In the genomic region with DNA sequence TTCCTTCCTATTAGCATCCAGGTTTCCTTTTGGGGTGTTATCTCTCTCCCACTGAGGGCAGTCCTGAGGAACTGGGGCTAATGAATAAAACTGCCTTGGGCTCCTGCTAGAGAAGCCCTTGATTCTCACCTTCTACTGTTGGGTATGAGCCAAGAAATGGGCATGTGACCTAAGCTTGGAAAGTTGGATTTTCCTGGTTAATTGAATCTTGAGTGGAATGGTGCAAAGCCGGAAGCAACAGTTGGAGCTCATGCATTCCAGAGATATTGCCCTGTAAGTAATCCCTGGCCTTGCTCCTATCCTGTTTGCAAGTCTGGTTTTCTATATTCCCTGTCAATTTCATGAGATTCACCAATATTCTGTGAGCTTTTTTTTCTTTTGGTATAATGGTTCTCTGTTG, we compare ENCODE assay signal across 31 cellular contexts.
"Had no signal": no experiment of that assay in that cellular context is flagged by ENCODE, and none has a peak within 500 bp of the region (broad histone marks: within the 10 kb centered on the region; RNA-seq: fewer than 3 reads in every experiment).

No MANE protein-coding gene starts in this region.

- H3K4me1 Mint-ChIP-seq: brain had no signal

- H3K9me3 Mint-ChIP-seq: activated CD4-positive, alpha-beta memory T cell treated with anti-CD3 and anti-CD28 coated beads for 36 hours; activated CD4-positive, alpha-beta T cell treated with anti-CD3 and anti-CD28 coated beads, Interleukin-2, amount 10 ng/mL, durations not matched to agents 24 days and 14 days; activated naive CD4-positive, alpha-beta T cell treated with anti-CD3 and anti-CD28 coated beads for 36 hours; activated naive CD8-positive, alpha-beta T cell treated with anti-CD3 and anti-CD28 coated beads, Interleukin-2, amount 10 ng/mL, durations not matched to agents 7 days and 5 days; activated T-helper 1 cell treated with anti-CD3 and anti-CD28 coated beads, Interleukin-12 subunit alpha, Interleukin-12 subunit beta, Interleukin-2, Interleukin-4 antibody, amounts not matched to agents 30 ng/mL and 10 ng/mL and 1 ng/mL, durations not matched to agents 14 hours and 24 hours and 36 hours; brain; stimulated activated effector memory CD8-positive, alpha-beta T cell treated with anti-CD3 and anti-CD28 coated beads, Interleukin-12 subunit alpha, Interleukin-12 subunit beta, amount 100 ng/mL, for 72 hours; stimulated activated naive CD8-positive, alpha-beta T cell treated with anti-CD3 and anti-CD28 coated beads, Interleukin-15, Interleukin-2, amounts not matched to agents 100 ng/mL and 50 ng/mL, for 24 hours had no signal

- H3K36me3 Mint-ChIP-seq: activated CD4-positive, alpha-beta memory T cell treated with anti-CD3 and anti-CD28 coated beads for 36 hours; activated naive CD8-positive, alpha-beta T cell treated with anti-CD3 and anti-CD28 coated beads, Interleukin-2, amount 10 ng/mL, durations not matched to agents 7 days and 5 days; brain; natural killer cell treated with Interleukin-12 subunit alpha and Interleukin-12 subunit beta and Interleukin-15 and Interleukin-18, amount 100 ng/mL, for 72 hours; stimulated activated effector memory CD8-positive, alpha-beta T cell treated with anti-CD3 and anti-CD28 coated beads, Interleukin-12 subunit alpha, Interleukin-12 subunit beta, amount 100 ng/mL, for 72 hours had no signal

- DNase-seq: activated CD4-positive, alpha-beta memory T cell treated with anti-CD3 and anti-CD28 coated beads for 36 hours; activated CD4-positive, alpha-beta T cell treated with anti-CD3 and anti-CD28 coated beads, Interleukin-2, amount 10 ng/mL, durations not matched to agents 24 days and 14 days; activated CD4-positive, CD25-positive, alpha-beta regulatory T cell treated with anti-CD3 and anti-CD28 coated beads, Interleukin-2, amount 50 U/mL, for 72 hours; activated CD8-positive, alpha-beta memory T cell treated with anti-CD3 and anti-CD28 coated beads, Interleukin-2, amount 50 U/mL, for 4 hours; activated effector memory CD4-positive, alpha-beta T cell treated with anti-CD3 and anti-CD28 coated beads, Interleukin-2, amount 50 U/mL, for 16 hours; activated naive CD4-positive, alpha-beta T cell treated with anti-CD3 and anti-CD28 coated beads for 36 hours; activated naive CD8-positive, alpha-beta T cell treated with anti-CD3 and anti-CD28 coated beads, Interleukin-2, amount 10 ng/mL, durations not matched to agents 7 days and 5 days; activated T-cell treated with anti-CD3 and anti-CD28 coated beads, Interleukin-2, amount 50 U/mL, for 1 hour; cerebellar nuclear complex; colonic mucosa; dorsolateral prefrontal cortex; effector memory CD4-positive, alpha-beta T cell; foreskin keratinocyte; heart left ventricle; hypothalamus; kidney glomerular epithelial cell; left lung; lower lobe of right lung; mesenchymal stem cell; posterior cingulate gyrus; small intestine; stimulated activated CD4-positive, alpha-beta T cell treated with anti-CD3 and anti-CD28 coated beads, Interleukin-4, amount 100 ng/mL, for 24 hours; uterus had no signal

- H3K4me3 Mint-ChIP-seq: activated CD4-positive, alpha-beta memory T cell treated with anti-CD3 and anti-CD28 coated beads for 36 hours; activated CD4-positive, alpha-beta T cell treated with anti-CD3 and anti-CD28 coated beads, Interleukin-2, amount 10 ng/mL, durations not matched to agents 24 days and 14 days; activated naive CD4-positive, alpha-beta T cell treated with anti-CD3 and anti-CD28 coated beads for 36 hours; activated naive CD8-positive, alpha-beta T cell treated with anti-CD3 and anti-CD28 coated beads, Interleukin-2, amount 10 ng/mL, durations not matched to agents 7 days and 5 days; activated T-helper 1 cell treated with anti-CD3 and anti-CD28 coated beads, Interleukin-12 subunit alpha, Interleukin-12 subunit beta, Interleukin-2, Interleukin-4 antibody, amounts not matched to agents 30 ng/mL and 10 ng/mL and 1 ng/mL, durations not matched to agents 14 hours and 24 hours and 36 hours; brain; natural killer cell treated with Interleukin-12 subunit alpha and Interleukin-12 subunit beta and Interleukin-15 and Interleukin-18, amount 100 ng/mL, for 72 hours; stimulated activated effector memory CD8-positive, alpha-beta T cell treated with anti-CD3 and anti-CD28 coated beads, Interleukin-12 subunit alpha, Interleukin-12 subunit beta, amount 100 ng/mL, for 72 hours; stimulated activated naive CD8-positive, alpha-beta T cell treated with anti-CD3 and anti-CD28 coated beads, Interleukin-15, Interleukin-2, amounts not matched to agents 100 ng/mL and 50 ng/mL, for 24 hours had no signal

- H3K27ac Mint-ChIP-seq: activated CD4-positive, alpha-beta memory T cell treated with anti-CD3 and anti-CD28 coated beads for 36 hours; activated CD4-positive, alpha-beta T cell treated with anti-CD3 and anti-CD28 coated beads, Interleukin-2, amount 10 ng/mL, durations not matched to agents 24 days and 14 days; activated naive CD4-positive, alpha-beta T cell treated with anti-CD3 and anti-CD28 coated beads for 36 hours; activated naive CD8-positive, alpha-beta T cell treated with anti-CD3 and anti-CD28 coated beads, Interleukin-2, amount 10 ng/mL, durations not matched to agents 7 days and 5 days; activated T-helper 1 cell treated with anti-CD3 and anti-CD28 coated beads, Interleukin-12 subunit alpha, Interleukin-12 subunit beta, Interleukin-2, Interleukin-4 antibody, amounts not matched to agents 30 ng/mL and 10 ng/mL and 1 ng/mL, durations not matched to agents 14 hours and 24 hours and 36 hours; brain; natural killer cell treated with Interleukin-12 subunit alpha and Interleukin-12 subunit beta and Interleukin-15 and Interleukin-18, amount 100 ng/mL, for 72 hours; stimulated activated effector memory CD8-positive, alpha-beta T cell treated with anti-CD3 and anti-CD28 coated beads, Interleukin-12 subunit alpha, Interleukin-12 subunit beta, amount 100 ng/mL, for 72 hours; stimulated activated naive CD8-positive, alpha-beta T cell treated with anti-CD3 and anti-CD28 coated beads, Interleukin-15, Interleukin-2, amounts not matched to agents 100 ng/mL and 50 ng/mL, for 24 hours had no signal

- H3K4me3 ChIP-seq: ascending aorta, cardiac muscle cell, colonic mucosa, dorsolateral prefrontal cortex, heart left ventricle, left lung, lower lobe of right lung, thoracic aorta, uterus had no signal

- H3K9me3 ChIP-seq: ascending aorta, colonic mucosa, heart left ventricle, left lung, lower lobe of right lung, thoracic aorta, uterus had no signal

- H3K36me3 ChIP-seq: ascending aorta, cardiac muscle cell, colonic mucosa, heart left ventricle, left lung, lower lobe of right lung, thoracic aorta, uterus had no signal

- H3K27me3 Mint-ChIP-seq: brain had no signal

- H3K27ac ChIP-seq: ascending aorta, cardiac muscle cell, colonic mucosa, dorsolateral prefrontal cortex, foreskin keratinocyte, heart left ventricle, left lung, lower lobe of right lung, thoracic aorta, uterus had no signal

- H3K4me1 ChIP-seq: colonic mucosa, left lung, lower lobe of right lung, uterus had no signal
